ENCODE assay signal across 8 cellular contexts in genomic region chr1:33081554-33082305, GRCh38. TPM values are rescaled to one million over a fixed set of nuclear protein-coding genes. Genes with fewer than 3 reads are reported as not detected.
DNase-seq lines count a peak whose midpoint lies in the region; ATAC-seq and TF ChIP-seq lines count a peak whose summit lies in the region.

No MANE protein-coding gene starts in this region.

- TF ChIP-seq POLR2A in spleen (IDR thresholded peaks at IDR 0.05): no peak

- H3K9me3 ChIP-seq in iPS-20b (ENCODE audit: insufficient read depth, low read depth, low read length) (no peaks in the 10 kb centered on the region), spleen (no peaks in the 10 kb centered on the region)

- H3K4me3 ChIP-seq in iPS-20b (ENCODE audit: low read length) (peak overlapping the region; percentile 74), spleen (peak overlapping the region; percentile 54 to 88 (median 72))

- WGBS in spleen, 5 donors: 12 to 22% (median 14%) methylated on average over 30 to 35 of the region's 35 CpGs

- no peak overlapping the region; the same call in 1 of the 2 replicates for H3K9ac ChIP-seq in iPS-20b (ENCODE audit: low read depth, low read length)

- no peaks in the 10 kb centered on the region for H3K9me3 Mint-ChIP-seq in activated naive CD8-positive, alpha-beta T cell treated with anti-CD3 and anti-CD28 coated beads for 36 hours

- DNase-seq in activated naive CD8-positive, alpha-beta T cell treated with anti-CD3 and anti-CD28 coated beads for 36 hours: no peak
- DNase-seq in spleen: no peak
- no peak for DNase-seq in SHP77 (lab: John Stamatoyannopoulos, UW)
- no peak for DNase-seq in SW480 (ENCODE audit: low spot score)
- no peak for DNase-seq in SHP77 treated with DMSO at 0.1 percent for 48 hours (lab: John Stamatoyannopoulos, UW)
- DNase-seq in cerebellar nuclear complex (lab: John Stamatoyannopoulos, UW): no peak

- H3K4me3 Mint-ChIP-seq in activated naive CD8-positive, alpha-beta T cell treated with anti-CD3 and anti-CD28 coated beads for 36 hours: peak overlapping the region; percentile 73

- H3K27ac ChIP-seq in iPS-20b (ENCODE audit: low read length) (no peak overlapping the region), spleen (peak overlapping the region in 5 of 8 donors; percentile 27 to 55 (median 45))

- H3K4me1 ChIP-seq in iPS-20b (ENCODE audit: insufficient read depth, low read length): 0 out of 2 replicates have a peak, but pooled peaks cover 5% of the 10 kb centered on the region
- peaks cover 5 to 51% (median 24%) of the 10 kb centered on the region in 6 donors for H3K4me1 ChIP-seq in spleen

- intact Hi-C loops in spleen (cut with DNase I; ENCODE audit: low total_unique reads): loop anchor here (10.0 kb wide), 1 partner anchor 147 kb away; no protein-coding TSS in a partner anchor

- H3K27me3 ChIP-seq in iPS-20b (ENCODE audit: insufficient read depth, low read length) (peaks cover 61% of the 10 kb centered on the region), spleen (replicated peaks in 1 of 7) (peaks cover 0 to 16% (median 5%) of the 10 kb centered on the region in 7 donors)

- peak; percentile 1 for ATAC-seq in HG02678 (IDR thresholded peaks at IDR 0.05; ENCODE audit: unreplicated experiment)

- peak overlapping the region; percentile 22 for H3K27ac Mint-ChIP-seq in activated naive CD8-positive, alpha-beta T cell treated with anti-CD3 and anti-CD28 coated beads for 36 hours

- TF ChIP-seq CTCF in spleen (IDR thresholded peaks at IDR 0.05 in 8 of 11, conservative IDR thresholded peaks at IDR 0.05 in 3 of 11): no peak

- peaks cover 16% of the 10 kb centered on the region for H3K4me1 Mint-ChIP-seq in activated naive CD8-positive, alpha-beta T cell treated with anti-CD3 and anti-CD28 coated beads for 36 hours

- H3K36me3 Mint-ChIP-seq in activated naive CD8-positive, alpha-beta T cell treated with anti-CD3 and anti-CD28 coated beads for 36 hours: no peaks in the 10 kb centered on the region

- no peaks in the 10 kb centered on the region for H3K27me3 Mint-ChIP-seq in activated naive CD8-positive, alpha-beta T cell treated with anti-CD3 and anti-CD28 coated beads for 36 hours

- H3K36me3 ChIP-seq in iPS-20b (ENCODE audit: insufficient read depth, low read depth, low read length) (no peaks in the 10 kb centered on the region), spleen (no peaks in the 10 kb centered on the region)

RNA-seq across cellular contexts. Expression of gene AZIN2, which starts 0.8 kb away (rescaled TPM):
- total RNA-seq in activated naive CD8-positive, alpha-beta T cell treated with anti-CD3 and anti-CD28 coated beads for 36 hours: 1 to 10 TPM; 1.8 to 3.6 TPM
- 1 to 10 TPM; 2.8 to 8.3 (median 4.4) TPM for total RNA-seq in spleen
- polyA plus RNA-seq in spleen: 1 to 10 TPM; 1.4 to 2.0 (median 1.5) TPM

RNA-seq across cellular contexts. Expression of gene AK2, which starts 45.0 kb away (rescaled TPM):
- 100 to 1,000 TPM; 372 to 389 TPM for total RNA-seq in activated naive CD8-positive, alpha-beta T cell treated with anti-CD3 and anti-CD28 coated beads for 36 hours
- total RNA-seq in spleen: 100 to 1,000 TPM in 4 of 7 donors, 10 to 100 TPM in 3; 83.9 to 139 (median 103) TPM
- 10 to 100 TPM; 42.8 to 75.1 (median 74.7) TPM for polyA plus RNA-seq in spleen
